ENCODE assay signal across 11 cellular contexts in genomic region chr11:19952101-19952605, GRCh38.
DNase-seq lines count a peak whose midpoint lies in the region; ATAC-seq and TF ChIP-seq lines count a peak whose summit lies in the region.
"Had no signal": no experiment of that assay in that cellular context is flagged by ENCODE, and none has a peak within 500 bp of the region (broad histone marks: within the 10 kb centered on the region; RNA-seq: fewer than 3 reads in every experiment).

No MANE protein-coding gene starts in this region.

- H3K9me3 ChIP-seq in left ventricle myocardium inferior (replicated peaks) (no peaks in the 10 kb centered on the region), Panc1 (ENCODE audit: control insufficient read depth, insufficient read depth, low read depth, low read length) (no peaks in the 10 kb centered on the region), hepatocyte (ENCODE audit: low read depth) (no peaks in the 10 kb centered on the region), vagina (no peaks in the 10 kb centered on the region)

- H3K27me3 ChIP-seq in left ventricle myocardium inferior (ENCODE audit: low read depth) = no peaks in the 10 kb centered on the region
- H3K27me3 ChIP-seq in Panc1 (ENCODE audit: control insufficient read depth, insufficient read depth, low read length) = no peaks in the 10 kb centered on the region
- H3K27me3 ChIP-seq in hepatocyte = no peaks in the 10 kb centered on the region
- H3K27me3 ChIP-seq in vagina = no peaks in the 10 kb centered on the region

- H3K4me1 ChIP-seq in left ventricle myocardium inferior = peaks cover 54% of the 10 kb centered on the region
- peaks cover 4% of the 10 kb centered on the region for H3K4me1 ChIP-seq in Panc1 (ENCODE audit: control insufficient read depth, insufficient read depth, low read length)
- H3K4me1 ChIP-seq in hepatocyte (ENCODE audit: insufficient read depth) = peaks cover 24% of the 10 kb centered on the region
- H3K4me1 ChIP-seq in vagina = peaks cover 13% of the 10 kb centered on the region

- no peaks in the 10 kb centered on the region for H3K9me3 Mint-ChIP-seq in Calu3 (ENCODE audit: low read depth, unreplicated experiment)
- H3K9me3 Mint-ChIP-seq: H9 had no signal

- no peaks in the 10 kb centered on the region for H3K36me3 Mint-ChIP-seq in Calu3 (ENCODE audit: insufficient read depth, unreplicated experiment)

- H3K9me2 ChIP-seq in hepatocyte (replicated peaks; ENCODE audit: insufficient read depth) = no peaks in the 10 kb centered on the region

- no peaks in the 10 kb centered on the region for H4K20me1 ChIP-seq in hepatocyte (ENCODE audit: insufficient read depth, poor library complexity, severe bottlenecking)

- TF ChIP-seq CTCF in left ventricle myocardium inferior (IDR thresholded peaks at IDR 0.05; ENCODE audit: borderline replicate concordance) (no peak), Panc1 (IDR thresholded peaks at IDR 0.05) (no peak), hepatocyte (IDR thresholded peaks at IDR 0.05; ENCODE audit: poor library complexity) (no peak), vagina (IDR thresholded peaks at IDR 0.05) (no peak), Calu3 (IDR thresholded peaks at IDR 0.05; ENCODE audit: unreplicated experiment) (no peak)

- DNase-seq in left ventricle myocardium inferior (no peak), cardiac septum (ENCODE audit: low spot score) (no peak), Panc1 (ENCODE audit: low read depth, low spot score) (no peak), hepatocyte (ENCODE audit: low spot score) (peak; percentile 32), vagina (ENCODE audit: extremely low spot score in 2 of 2) (no peak), Calu3 (no peak), OCI-M2 (lab: John Stamatoyannopoulos, UW; ENCODE audit: unreplicated experiment) (no peak)
- DNase-seq: H9; left ventricle myocardium superior; stimulated activated CD4-positive, alpha-beta T cell treated with anti-CD3 and anti-CD28 coated beads, Interleukin-12 subunit alpha, Interleukin-12 subunit beta, amount 100 ng/mL, for 4 hours had no signal

- no TSS peak for BruUV-seq in Panc1 (replicated peaks; lab: Mats Ljungman, UMichigan)
- no TSS peak for BruUV-seq in Calu3 (replicated peaks; lab: Mats Ljungman, UMichigan)

- intact Hi-C loops in left ventricle myocardium inferior (cut with micrococcal nuclease) (loop anchor here (5.0 kb wide), 1 partner anchor 175 kb away; no protein-coding TSS in a partner anchor), cardiac septum (cut with DNase I) (loop anchor here (1.0 to 5.0 kb wide), 2 partner anchors 160 to 180 kb away; no protein-coding TSS in a partner anchor), Panc1 (cut with micrococcal nuclease; ENCODE audit: unreplicated experiment) (no loop called here), vagina (cut with DNase I) (no loop called here), Calu3 (cut with micrococcal nuclease; ENCODE audit: unreplicated experiment) (loop anchor here (5.0 kb wide), 1 partner anchor 45 kb away; no protein-coding TSS in a partner anchor)

- H3K27ac ChIP-seq in left ventricle myocardium inferior (replicated peaks) (peak overlapping the region; percentile 41), Panc1 (ENCODE audit: low read length) (0 out of 2 replicates have a peak overlapping the region, but pooled peaks have one; percentile 29), hepatocyte (peak overlapping the region; percentile 71), vagina (peak overlapping the region; percentile 5)

- no peak overlapping the region for H3K4me3 Mint-ChIP-seq in Calu3 (ENCODE audit: low read depth, unreplicated experiment)
- H3K4me3 Mint-ChIP-seq: H9 had no signal

- ATAC-seq in Panc1 (no peak), GM21381 (IDR thresholded peaks at IDR 0.05; ENCODE audit: unreplicated experiment) (no peak)

- H3K4me1 Mint-ChIP-seq in Calu3 (ENCODE audit: low read depth, unreplicated experiment) = peaks cover 38% of the 10 kb centered on the region

- H2AFZ ChIP-seq in hepatocyte = no peak overlapping the region

- POLR2A ChIA-PET in Panc1 (lab: Charles Lee) = no interaction called here

- 11% methylated on average over 3 of the region's 3 CpGs for WGBS in hepatocyte (ENCODE audit: low lambda C conversion rate, missing lambda C conversion rate)

- in situ Hi-C loops in Panc1 (cut with HindIII; ENCODE audit: low pct_unique_long_range_greater_than_20kb, low sequenced_read_pairs) = no loop called here

- no peaks in the 10 kb centered on the region for H3K79me2 ChIP-seq in hepatocyte

- no peaks in the 10 kb centered on the region for H3K27me3 Mint-ChIP-seq in Calu3 (ENCODE audit: unreplicated experiment)

- H3K4me3 ChIP-seq in left ventricle myocardium inferior = no peak overlapping the region
- no peak overlapping the region for H3K4me3 ChIP-seq in Panc1 (ENCODE audit: low read depth in 2 of 2, low read length in 2 of 2)
- no peak overlapping the region for H3K4me3 ChIP-seq in hepatocyte
- H3K4me3 ChIP-seq in vagina = no peak overlapping the region

- CTCF ChIA-PET in Panc1 (lab: Charles Lee) = interaction anchor here (0.9 kb wide), 1 partner anchor 48 kb away, joined by 3 read pairs; no protein-coding TSS in a partner anchor
- CTCF ChIA-PET in Calu3 (lab: Charles Lee) = interaction anchor here (2.1 to 3.0 kb wide), 4 partner anchors 13 to 181 kb away, joined by 5 to 25 read pairs (median 22); no protein-coding TSS in a partner anchor

- H3K4me2 ChIP-seq in hepatocyte = peak overlapping the region; percentile 45

- peaks cover 15% of the 10 kb centered on the region for H3K36me3 ChIP-seq in left ventricle myocardium inferior
- no peaks in the 10 kb centered on the region for H3K36me3 ChIP-seq in Panc1 (ENCODE audit: control insufficient read depth, insufficient read depth, low read length)
- H3K36me3 ChIP-seq in hepatocyte (replicated peaks; ENCODE audit: insufficient read depth, low read depth) = no peaks in the 10 kb centered on the region
- no peaks in the 10 kb centered on the region for H3K36me3 ChIP-seq in vagina

- no peak for TF ChIP-seq POLR2A in vagina (IDR thresholded peaks at IDR 0.05)

- H3K27ac Mint-ChIP-seq in Calu3 (ENCODE audit: unreplicated experiment) = no peak overlapping the region

Comparison
In these comparisons a context has a peak if more than half of its experiments do, and no peak if none do; other contexts are left out.
1. H3K27ac ChIP-seq: peak in every context shown above with its lines; median percentile 71 in hepatocyte; 41 in left ventricle myocardium inferior; 29 in Panc1; 5 in vagina.
2. intact Hi-C loops: an anchor here in left ventricle myocardium inferior (5.0 kb wide), cardiac septum (1.0 to 5.0 kb wide) and Calu3 (5.0 kb wide); none called in Panc1 and vagina.